In the genomic region with DNA sequence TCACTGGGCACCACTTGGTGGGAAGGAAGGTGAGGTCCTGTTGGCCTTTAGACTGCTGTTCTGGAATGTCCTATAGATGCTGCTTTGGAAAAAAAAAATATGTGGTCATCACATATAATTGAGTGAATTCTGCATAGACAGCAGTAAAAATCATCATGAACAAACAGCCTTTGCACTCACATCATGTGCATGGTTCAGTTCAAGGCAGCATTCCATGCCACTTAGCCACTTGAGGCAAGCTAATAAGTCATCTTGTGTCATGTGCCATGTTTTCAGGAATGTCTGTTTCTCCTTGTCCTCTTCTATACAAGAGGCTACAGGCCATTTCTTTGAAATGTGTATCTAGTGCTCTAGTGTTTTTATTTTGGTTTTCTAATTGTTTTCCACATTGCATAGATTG, we compare ENCODE assay signal across 17 cellular contexts. TPM values are rescaled to one million over a fixed set of nuclear protein-coding genes. Genes with fewer than 3 reads are reported as not detected.
DNase-seq lines count a peak whose midpoint lies in the region; ATAC-seq lines count a peak whose summit lies in the region.
"Had no signal": no experiment of that assay in that cellular context is flagged by ENCODE, and none has a peak within 500 bp of the region (broad histone marks: within the 10 kb centered on the region; RNA-seq: fewer than 3 reads in every experiment).

No MANE protein-coding gene starts in this region.

- peak; percentile 10 for DNase-seq in GM04504 (ENCODE audit: low read depth)
- peak; percentile 33 for DNase-seq in RPMI7951 (ENCODE audit: low read depth)
- peak; percentile 57 for DNase-seq in fibroblast of peridontal ligament (ENCODE audit: extremely low read depth)
- DNase-seq in renal cortical epithelial cell (ENCODE audit: low read depth), result peak; percentile 77
- no peak for DNase-seq in NCI-H2029 (lab: John Stamatoyannopoulos, UW)
- no peak for DNase-seq in NCI-H1105 treated with DMSO at 0.1 percent for 48 hours (lab: John Stamatoyannopoulos, UW)
- DNase-seq: activated B cell treated with CpG ODN at 0.5 μM for 24 hours; activated effector memory CD4-positive, alpha-beta T cell treated with Interleukin-2 at 50 U/mL for 16 hours; aorta; Karpas-422; NCI-H187; NCI-H69; occipital lobe; T-cell had no signal

- no peak for ATAC-seq in HG02885 (IDR thresholded peaks at IDR 0.05; ENCODE audit: poor library complexity, unreplicated experiment)
- ATAC-seq: gastroesophageal sphincter, Panc1, T-cell had no signal

RNA-seq across cellular contexts. Expression of a gene that starts 43.9 kb away (rescaled TPM):
- 188 and 227 TPM in 2 replicates for total RNA-seq in RPMI7951 (2014; rRNA removed; shearing (Covaris generic))
- 76.4 and 259 TPM in 2 replicates for total RNA-seq in renal cortical epithelial cell

Comparison
In these comparisons a context has a peak if more than half of its experiments do, and no peak if none do; other contexts are left out.
1. DNase-seq: peak in GM04504 (single experiment), RPMI7951 (single experiment), fibroblast of peridontal ligament (single experiment) and renal cortical epithelial cell (single experiment); none in NCI-H2029 (single experiment) and NCI-H1105 treated with DMSO at 0.1 percent for 48 hours (single experiment).